ENCODE assay signal across 1 cellular context in genomic region chr2:112062894-112063293, GRCh38.
TF ChIP-seq lines count a peak whose summit lies in the region.

No MANE protein-coding gene starts in this region.

TF ChIP-seq in GM23338, 12 proteins besides CTCF, POLR2A, EP300 and RAD21 (continued from another document):
- TF ChIP-seq ZNF462 (CRISPR knock-in tag; IDR thresholded peaks at IDR 0.05) (no peak), STAT1 (IDR thresholded peaks at IDR 0.05; ENCODE audit: unreplicated experiment) (no peak), ZNF331 (CRISPR knock-in tag; IDR thresholded peaks at IDR 0.05; ENCODE audit: low read depth) (no peak), POLR2AphosphoS5 (IDR thresholded peaks at IDR 0.05; ENCODE audit: low read depth) (no peak), NANOG (IDR thresholded peaks at IDR 0.05; ENCODE audit: borderline replicate concordance) (no peak), JUNB (IDR thresholded peaks at IDR 0.05; ENCODE audit: unreplicated experiment) (no peak), EZH2 (IDR thresholded peaks at IDR 0.05; ENCODE audit: low read depth, unreplicated experiment) (no peak), REST (IDR thresholded peaks at IDR 0.05; ENCODE audit: unreplicated experiment) (no peak)
